1 cellular context compared by ENCODE assay signal in the genomic region with DNA sequence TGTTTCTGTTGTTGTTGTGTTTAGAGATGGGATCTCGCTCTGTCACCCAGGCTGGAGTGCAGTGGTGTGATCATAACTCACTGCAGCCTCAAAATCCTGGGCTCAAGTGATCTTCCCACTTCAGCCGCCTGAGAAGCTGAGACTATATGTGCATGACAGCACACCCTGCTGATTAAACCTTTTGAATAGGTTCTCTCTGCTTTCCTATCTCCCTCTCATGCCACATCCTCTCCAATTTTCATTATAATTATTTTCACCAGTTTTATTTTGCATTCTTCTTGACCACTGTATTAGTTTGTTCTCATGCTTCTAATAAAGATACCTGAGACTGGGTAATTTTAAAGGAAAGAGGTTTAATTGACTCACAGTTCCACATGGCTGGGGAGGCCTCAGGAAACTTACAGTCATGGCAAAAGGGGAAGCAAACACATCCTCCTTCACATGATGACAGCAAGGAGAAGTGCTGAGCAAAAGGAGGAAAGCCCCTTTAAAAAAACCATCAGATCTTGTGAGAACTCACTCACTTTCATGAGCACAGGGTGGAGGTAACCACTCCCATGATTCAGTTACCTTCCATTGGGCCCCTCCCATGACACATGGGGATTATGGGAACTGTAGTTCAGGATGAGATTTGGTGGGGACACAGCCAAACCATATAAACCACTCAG.
TF ChIP-seq lines count a peak whose summit lies in the region.

No MANE protein-coding gene starts in this region.

TF ChIP-seq in K562, 482 proteins besides CTCF, POLR2A, EP300 and RAD21:
- TF ChIP-seq, protein P1, sequence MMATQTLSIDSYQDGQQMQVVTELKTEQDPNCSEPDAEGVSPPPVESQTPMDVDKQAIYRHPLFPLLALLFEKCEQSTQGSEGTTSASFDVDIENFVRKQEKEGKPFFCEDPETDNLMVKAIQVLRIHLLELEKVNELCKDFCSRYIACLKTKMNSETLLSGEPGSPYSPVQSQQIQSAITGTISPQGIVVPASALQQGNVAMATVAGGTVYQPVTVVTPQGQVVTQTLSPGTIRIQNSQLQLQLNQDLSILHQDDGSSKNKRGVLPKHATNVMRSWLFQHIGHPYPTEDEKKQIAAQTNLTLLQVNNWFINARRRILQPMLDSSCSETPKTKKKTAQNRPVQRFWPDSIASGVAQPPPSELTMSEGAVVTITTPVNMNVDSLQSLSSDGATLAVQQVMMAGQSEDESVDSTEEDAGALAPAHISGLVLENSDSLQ (IDR thresholded peaks at IDR 0.05), result 0 out of 2 replicates have a peak, but pooled peaks have one; percentile 15
- TF ChIP-seq CREB1 (IDR thresholded peaks at IDR 0.05), result peak; percentile 20; the same call in 1 of the 2 replicates
- TF ChIP-seq CREB1 (CRISPR knock-in tag; IDR thresholded peaks at IDR 0.05), result no peak
- TF ChIP-seq HIVEP1 (CRISPR knock-in tag; IDR thresholded peaks at IDR 0.05), result no peak
- TF ChIP-seq HCFC1 (IDR thresholded peaks at IDR 0.05; ENCODE audit: low read depth, low read length), result peak; percentile 87
- TF ChIP-seq, protein P2, sequence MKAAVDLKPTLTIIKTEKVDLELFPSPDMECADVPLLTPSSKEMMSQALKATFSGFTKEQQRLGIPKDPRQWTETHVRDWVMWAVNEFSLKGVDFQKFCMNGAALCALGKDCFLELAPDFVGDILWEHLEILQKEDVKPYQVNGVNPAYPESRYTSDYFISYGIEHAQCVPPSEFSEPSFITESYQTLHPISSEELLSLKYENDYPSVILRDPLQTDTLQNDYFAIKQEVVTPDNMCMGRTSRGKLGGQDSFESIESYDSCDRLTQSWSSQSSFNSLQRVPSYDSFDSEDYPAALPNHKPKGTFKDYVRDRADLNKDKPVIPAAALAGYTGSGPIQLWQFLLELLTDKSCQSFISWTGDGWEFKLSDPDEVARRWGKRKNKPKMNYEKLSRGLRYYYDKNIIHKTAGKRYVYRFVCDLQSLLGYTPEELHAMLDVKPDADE (conservative IDR thresholded peaks at IDR 0.05; ENCODE audit: control insufficient read depth, low read depth, low read length), result no peak
- TF ChIP-seq JUND (IDR thresholded peaks at IDR 0.05; ENCODE audit: borderline replicate concordance, low read depth, low read length), result 0 out of 2 replicates have a peak, but pooled peaks have one; percentile 5
- no peak for TF ChIP-seq JUND (tag; IDR thresholded peaks at IDR 0.05; ENCODE audit: borderline replicate concordance, low read depth, low read length)
- TF ChIP-seq SIX5 (IDR thresholded peaks at IDR 0.05; ENCODE audit: borderline replicate concordance in 1 of 2, insufficient read depth in 1 of 2, low read depth in 1 of 2, low read length in 2 of 2), result peak; percentile 59 to 65; a peak in 3 of 4 replicates
- TF ChIP-seq ZNF766 (CRISPR knock-in tag; conservative IDR thresholded peaks at IDR 0.05), result peak; percentile 95
- peak; percentile 57; the same call in 1 of the 2 replicates for TF ChIP-seq CREM (IDR thresholded peaks at IDR 0.05; ENCODE audit: low read depth)
- no peak for TF ChIP-seq ZNF561 (CRISPR knock-in tag; conservative IDR thresholded peaks at IDR 0.05)
- TF ChIP-seq ZNF143 (CRISPR knock-in tag; IDR thresholded peaks at IDR 0.05), result peak; percentile 79
- TF ChIP-seq YY1 (IDR thresholded peaks at IDR 0.05; ENCODE audit: borderline replicate concordance in 1 of 3, control insufficient read depth in 1 of 3, extremely low read depth in 1 of 3, insufficient read depth in 3 of 3, insufficient read length in 1 of 3, insufficient replicate concordance in 2 of 3, low read depth in 1 of 3, low read length in 2 of 3), result peak in 1 of 3 experiments; percentile 68
- TF ChIP-seq, protein P3, sequence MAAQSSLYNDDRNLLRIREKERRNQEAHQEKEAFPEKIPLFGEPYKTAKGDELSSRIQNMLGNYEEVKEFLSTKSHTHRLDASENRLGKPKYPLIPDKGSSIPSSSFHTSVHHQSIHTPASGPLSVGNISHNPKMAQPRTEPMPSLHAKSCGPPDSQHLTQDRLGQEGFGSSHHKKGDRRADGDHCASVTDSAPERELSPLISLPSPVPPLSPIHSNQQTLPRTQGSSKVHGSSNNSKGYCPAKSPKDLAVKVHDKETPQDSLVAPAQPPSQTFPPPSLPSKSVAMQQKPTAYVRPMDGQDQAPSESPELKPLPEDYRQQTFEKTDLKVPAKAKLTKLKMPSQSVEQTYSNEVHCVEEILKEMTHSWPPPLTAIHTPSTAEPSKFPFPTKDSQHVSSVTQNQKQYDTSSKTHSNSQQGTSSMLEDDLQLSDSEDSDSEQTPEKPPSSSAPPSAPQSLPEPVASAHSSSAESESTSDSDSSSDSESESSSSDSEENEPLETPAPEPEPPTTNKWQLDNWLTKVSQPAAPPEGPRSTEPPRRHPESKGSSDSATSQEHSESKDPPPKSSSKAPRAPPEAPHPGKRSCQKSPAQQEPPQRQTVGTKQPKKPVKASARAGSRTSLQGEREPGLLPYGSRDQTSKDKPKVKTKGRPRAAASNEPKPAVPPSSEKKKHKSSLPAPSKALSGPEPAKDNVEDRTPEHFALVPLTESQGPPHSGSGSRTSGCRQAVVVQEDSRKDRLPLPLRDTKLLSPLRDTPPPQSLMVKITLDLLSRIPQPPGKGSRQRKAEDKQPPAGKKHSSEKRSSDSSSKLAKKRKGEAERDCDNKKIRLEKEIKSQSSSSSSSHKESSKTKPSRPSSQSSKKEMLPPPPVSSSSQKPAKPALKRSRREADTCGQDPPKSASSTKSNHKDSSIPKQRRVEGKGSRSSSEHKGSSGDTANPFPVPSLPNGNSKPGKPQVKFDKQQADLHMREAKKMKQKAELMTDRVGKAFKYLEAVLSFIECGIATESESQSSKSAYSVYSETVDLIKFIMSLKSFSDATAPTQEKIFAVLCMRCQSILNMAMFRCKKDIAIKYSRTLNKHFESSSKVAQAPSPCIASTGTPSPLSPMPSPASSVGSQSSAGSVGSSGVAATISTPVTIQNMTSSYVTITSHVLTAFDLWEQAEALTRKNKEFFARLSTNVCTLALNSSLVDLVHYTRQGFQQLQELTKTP (IDR thresholded peaks at IDR 0.05; ENCODE audit: low read depth in 1 of 2, partially characterized antibody in 2 of 2), result peak in 1 of 2 experiments; percentile 92
